Comparison of ENCODE assay signal across 24 cellular contexts in genomic region chr1:223471566-223471965, GRCh38.
"Had no signal": no experiment of that assay in that cellular context is flagged by ENCODE, and none has a peak within 500 bp of the region (broad histone marks: within the 10 kb centered on the region; RNA-seq: fewer than 3 reads in every experiment).

No MANE protein-coding gene starts in this region.

- ATAC-seq: effector memory CD8-positive, alpha-beta T cell; esophagus mucosa; foreskin keratinocyte; gastrocnemius medialis; gastroesophageal sphincter; heart left ventricle; heart right ventricle had no signal

- H3K9me3 ChIP-seq: colonic mucosa, esophagus muscularis mucosa, esophagus squamous epithelium, gastrocnemius medialis, gastroesophageal sphincter, heart left ventricle, heart right ventricle had no signal

- H3K4me3 Mint-ChIP-seq: dendritic cell treated with granulocyte-macrophage colony-stimulating factor and Interleukin-4, amounts not matched to agents 40 ng/mL and 50 ng/mL, for 4 days; effector memory CD8-positive, alpha-beta T cell; endodermal cell had no signal

- H3K27ac ChIP-seq: colonic mucosa, coronary artery, dorsolateral prefrontal cortex, epithelial cell of prostate, esophagus muscularis mucosa, esophagus squamous epithelium, foreskin keratinocyte, gastrocnemius medialis, gastroesophageal sphincter, heart left ventricle, heart right ventricle had no signal

- H3K4me3 ChIP-seq: colonic mucosa, coronary artery, dorsolateral prefrontal cortex, esophagus muscularis mucosa, esophagus squamous epithelium, gastrocnemius medialis, gastroesophageal sphincter, heart left ventricle, heart right ventricle had no signal

- H3K9me3 Mint-ChIP-seq: dendritic cell treated with granulocyte-macrophage colony-stimulating factor and Interleukin-4, amounts not matched to agents 40 ng/mL and 50 ng/mL, for 4 days; effector memory CD8-positive, alpha-beta T cell had no signal

- H3K27ac Mint-ChIP-seq: dendritic cell treated with granulocyte-macrophage colony-stimulating factor and Interleukin-4, amounts not matched to agents 40 ng/mL and 50 ng/mL, for 4 days; effector memory CD8-positive, alpha-beta T cell; endodermal cell had no signal

- H3K27me3 ChIP-seq: colonic mucosa, gastrocnemius medialis, gastroesophageal sphincter had no signal

- DNase-seq: colonic mucosa; cortex of kidney; dermis blood vessel endothelial cell; dorsolateral prefrontal cortex; effector CD4-positive, alpha-beta T cell; effector CD8-positive, alpha-beta T cell; effector memory CD4-positive, alpha-beta T cell; effector memory CD8-positive, alpha-beta T cell; erythroblast; esophagus squamous epithelium; foreskin fibroblast; foreskin keratinocyte; foreskin melanocyte; gastrocnemius medialis; glutamatergic neuron; heart left ventricle; heart right ventricle had no signal

- H3K36me3 ChIP-seq: colonic mucosa, esophagus muscularis mucosa, esophagus squamous epithelium, gastrocnemius medialis, gastroesophageal sphincter, heart left ventricle, heart right ventricle had no signal

- H3K4me1 ChIP-seq: colonic mucosa, esophagus muscularis mucosa, foreskin keratinocyte, gastrocnemius medialis, gastroesophageal sphincter, heart left ventricle, heart right ventricle had no signal
